Comparison of ENCODE assay signal across 39 cellular contexts in genomic region chr19:54218259-54218658, GRCh38. TPM values are rescaled to one million over a fixed set of nuclear protein-coding genes. Genes with fewer than 3 reads are reported as not detected.
"Had no signal": no experiment of that assay in that cellular context is flagged by ENCODE, and none has a peak within 500 bp of the region (broad histone marks: within the 10 kb centered on the region; RNA-seq: fewer than 3 reads in every experiment).

No MANE protein-coding gene starts in this region.

- DNase-seq: activated B cell treated with CpG ODN at 0.5 μM for 24 hours; activated CD4-positive, alpha-beta T cell treated with anti-CD3 and anti-CD28 coated beads for 48 hours; activated CD4-positive, alpha-beta T cell treated with anti-CD3 and anti-CD28 coated beads, Interleukin-2, amount 50 U/mL, for 4 hours; activated CD4-positive, CD25-positive, alpha-beta regulatory T cell treated with anti-CD3 and anti-CD28 coated beads, Interleukin-2, amount 50 U/mL, for 72 hours; activated CD8-positive, alpha-beta T cell treated with anti-CD3 and anti-CD28 coated beads for 36 hours; activated effector memory CD4-positive, alpha-beta T cell treated with anti-CD3 and anti-CD28 coated beads, Interleukin-2, amount 50 U/mL, for 16 hours; activated naive CD4-positive, alpha-beta T cell; activated naive CD4-positive, alpha-beta T cell treated with anti-CD3 and anti-CD28 coated beads, Interleukin-2, amount 50 U/mL, for 16 hours; activated naive CD8-positive, alpha-beta T cell treated with anti-CD3 and anti-CD28 coated beads, Interleukin-2, amount 10 ng/mL, durations not matched to agents 7 days and 5 days; activated T-cell treated with anti-CD3 and anti-CD28 coated beads, Interleukin-2, amount 50 U/mL, for 1 hour; activated T-cell treated with anti-CD3 and anti-CD28 coated beads, Interleukin-2, amount 50 U/mL, for 72 hours; body of pancreas; NCI-H1092 treated with DMSO at 0.1 percent for 48 hours; NCI-H1417; NCI-H146; NCI-H187; NCI-H2029 treated with DMSO at 0.1 percent for 48 hours; NCI-H2107; NCI-H2171; NCI-H510A; NCI-H526; NCI-H748 treated with DMSO at 0.1 percent for 48 hours; NK-92 treated with Interleukin-12 subunit alpha and Interleukin-12 subunit beta, amount 100 ng/mL, for 24 hours; PC-9; SIG-M5; SW 1271; T-helper 1 cell; T-helper 2 cell; T-helper 9 cell had no signal

- H3K4me3 ChIP-seq: adrenal gland, body of pancreas, breast epithelium, PC-9 had no signal

- H3K27ac Mint-ChIP-seq: activated B cell treated with CpG ODN at 0.5 μM for 24 hours; activated CD8-positive, alpha-beta T cell treated with anti-CD3 and anti-CD28 coated beads for 36 hours; activated naive CD8-positive, alpha-beta T cell treated with anti-CD3 and anti-CD28 coated beads, Interleukin-2, amount 10 ng/mL, durations not matched to agents 7 days and 5 days; activated T-cell treated with anti-CD3 and anti-CD28 coated beads, Interleukin-2, amount 50 U/mL, for 72 hours; activated T-helper 17 cell treated with anti-CD3 and anti-CD28 coated beads, Interleukin-2, amount 50 U/mL, for 72 hours had no signal

- H3K9me3 Mint-ChIP-seq: activated B cell treated with CpG ODN at 0.5 μM for 24 hours; activated naive CD8-positive, alpha-beta T cell treated with anti-CD3 and anti-CD28 coated beads, Interleukin-2, amount 10 ng/mL, durations not matched to agents 7 days and 5 days; activated T-cell treated with anti-CD3 and anti-CD28 coated beads, Interleukin-2, amount 50 U/mL, for 72 hours; activated T-helper 17 cell treated with anti-CD3 and anti-CD28 coated beads, Interleukin-2, amount 50 U/mL, for 72 hours had no signal

- H3K4me3 Mint-ChIP-seq: activated B cell treated with CpG ODN at 0.5 μM for 24 hours; activated CD8-positive, alpha-beta T cell treated with anti-CD3 and anti-CD28 coated beads for 36 hours; activated naive CD8-positive, alpha-beta T cell treated with anti-CD3 and anti-CD28 coated beads, Interleukin-2, amount 10 ng/mL, durations not matched to agents 7 days and 5 days; activated T-cell treated with anti-CD3 and anti-CD28 coated beads, Interleukin-2, amount 50 U/mL, for 72 hours; activated T-helper 17 cell treated with anti-CD3 and anti-CD28 coated beads, Interleukin-2, amount 50 U/mL, for 72 hours had no signal

- H3K36me3 ChIP-seq: adrenal gland, breast epithelium had no signal

- H3K4me1 Mint-ChIP-seq: activated T-helper 17 cell treated with anti-CD3 and anti-CD28 coated beads, Interleukin-2, amount 50 U/mL, for 72 hours had no signal

- H3K4me2 ChIP-seq: PC-9 had no signal

- H3K4me1 ChIP-seq: adrenal gland, body of pancreas, breast epithelium had no signal

- ATAC-seq: activated CD8-positive, alpha-beta T cell treated with anti-CD3 and anti-CD28 coated beads for 36 hours; activated T-cell treated with anti-CD3 and anti-CD28 coated beads, Interleukin-2, amount 50 U/mL, for 72 hours; activated T-helper 17 cell treated with anti-CD3 and anti-CD28 coated beads, Interleukin-2, amount 50 U/mL, for 72 hours; body of pancreas; Right ventricle myocardium inferior had no signal

- H3K9me3 ChIP-seq: adrenal gland, body of pancreas, breast epithelium had no signal

- H3K27ac ChIP-seq: adrenal gland, body of pancreas, breast epithelium, PC-9, RWPE1, VCaP had no signal

- H3K27me3 ChIP-seq: adrenal gland, body of pancreas had no signal

- H2AFZ ChIP-seq: PC-9 had no signal

- H3K27me3 Mint-ChIP-seq: activated T-helper 17 cell treated with anti-CD3 and anti-CD28 coated beads, Interleukin-2, amount 50 U/mL, for 72 hours had no signal

RNA-seq across cellular contexts. Expression of gene LILRB3, which starts 4.5 kb away (rescaled TPM):
- total RNA-seq: activated CD8-positive, alpha-beta memory T cell treated with anti-CD3 and anti-CD28 coated beads for 36 hours; activated CD8-positive, alpha-beta T cell treated with anti-CD3 and anti-CD28 coated beads for 36 hours; astrocyte; M059J; OCI-LY7; PC-9 had no signal

RNA-seq across cellular contexts. Expression of gene LILRA6, which starts 24.3 kb away (rescaled TPM):
- total RNA-seq: activated B cell treated with CpG ODN at 0.5 μM for 24 hours; activated CD8-positive, alpha-beta memory T cell treated with anti-CD3 and anti-CD28 coated beads for 36 hours; activated CD8-positive, alpha-beta T cell treated with anti-CD3 and anti-CD28 coated beads for 36 hours; activated T-cell treated with anti-CD3 and anti-CD28 coated beads, Interleukin-2, amount 50 U/mL, for 72 hours; astrocyte; body of pancreas; M059J; OCI-LY7; PC-9 had no signal
